Comparison of ENCODE assay signal across 9 cellular contexts in the genomic region with DNA sequence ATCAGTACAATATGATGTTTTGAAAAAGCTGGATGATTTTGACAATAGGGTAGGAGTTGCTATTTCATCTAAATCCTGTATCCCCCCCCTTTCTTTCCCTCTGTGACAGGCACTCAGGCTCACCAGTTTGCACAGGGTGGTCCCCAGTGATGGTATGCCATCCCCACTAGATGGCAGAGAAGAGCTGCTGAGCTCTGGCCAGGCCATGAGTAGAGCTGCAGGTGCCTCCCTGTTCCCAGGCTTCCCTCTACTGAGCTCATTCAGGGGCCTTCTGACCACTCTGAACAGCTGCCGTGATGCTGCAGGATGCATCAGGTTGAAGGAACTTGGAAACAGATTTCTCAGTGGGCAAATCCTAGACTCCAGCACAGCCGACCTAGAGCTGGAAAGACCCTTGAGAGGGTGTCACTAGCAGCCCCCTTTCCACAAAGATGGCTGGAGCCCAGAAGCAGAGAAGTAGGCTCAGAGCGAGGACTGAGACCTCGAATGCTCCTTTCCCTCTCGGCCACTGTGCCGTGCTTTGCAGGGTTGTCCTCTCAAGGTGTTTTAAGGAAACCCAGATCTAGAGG. TPM values are rescaled to one million over a fixed set of nuclear protein-coding genes. Genes with fewer than 3 reads are reported as not detected.
DNase-seq lines count a peak whose midpoint lies in the region; ATAC-seq, FAIRE-seq and TF ChIP-seq lines count a peak whose summit lies in the region.
"Had no signal": no experiment of that assay in that cellular context is flagged by ENCODE, and none has a peak within 500 bp of the region (broad histone marks: within the 10 kb centered on the region; RNA-seq: fewer than 3 reads in every experiment).

No MANE protein-coding gene starts in this region.

- peaks cover 9% of the 10 kb centered on the region for H3F3A ChIP-seq in smooth muscle cell (ENCODE audit: low read depth)

- H4K20me1 ChIP-seq in astrocyte (ENCODE audit: insufficient read depth, low read length): peaks cover 15% of the 10 kb centered on the region
- peaks cover 11% of the 10 kb centered on the region for H4K20me1 ChIP-seq in smooth muscle cell (ENCODE audit: low read depth)

- 55% methylated on average over 6 of the region's 6 CpGs for WGBS in smooth muscle cell (ENCODE audit: low lambda C conversion rate)

- CTCF ChIA-PET in GM10248 (lab: Yijun Ruan, JAX): interaction anchor here (0.6 to 2.6 kb wide), 44 partner anchors 8 to 610 kb away, joined by 3 to 17 read pairs (median 4); a partner anchor contains a TSS

- no peaks in the 10 kb centered on the region for H3K27me3 ChIP-seq in astrocyte (ENCODE audit: insufficient read depth, low read length)
- H3K27me3 ChIP-seq in smooth muscle cell (ENCODE audit: low read depth): no peaks in the 10 kb centered on the region

- no peak overlapping the region for H3K4me2 ChIP-seq in astrocyte (ENCODE audit: low read length)
- H3K4me2 ChIP-seq in smooth muscle cell: no peak overlapping the region

- H3K9me3 Mint-ChIP-seq in astrocyte (ENCODE audit: unreplicated experiment): no peaks in the 10 kb centered on the region

- H3K27ac ChIP-seq in astrocyte (ENCODE audit: low read depth, low read length) (no peak overlapping the region), smooth muscle cell (ENCODE audit: low read depth) (no peak overlapping the region)

- H3K4me3 Mint-ChIP-seq in astrocyte (ENCODE audit: unreplicated experiment): no peak overlapping the region

- no peaks in the 10 kb centered on the region for H3K27me3 Mint-ChIP-seq in astrocyte (ENCODE audit: low read depth, unreplicated experiment)

- H3K4me1 ChIP-seq in astrocyte (ENCODE audit: insufficient read depth, low read length): peaks cover 8% of the 10 kb centered on the region
- H3K4me1 ChIP-seq in smooth muscle cell (ENCODE audit: low read depth): no peaks in the 10 kb centered on the region

- no peak overlapping the region for H3K4me3 ChIP-seq in astrocyte (ENCODE audit: insufficient read depth, low read depth, low read length)
- H3K4me3 ChIP-seq in smooth muscle cell: no peak overlapping the region

- no peaks in the 10 kb centered on the region for H3K36me3 ChIP-seq in astrocyte (ENCODE audit: insufficient read depth, low read length)
- no peaks in the 10 kb centered on the region for H3K36me3 ChIP-seq in smooth muscle cell (ENCODE audit: low read depth)

- H3K27ac Mint-ChIP-seq in astrocyte (ENCODE audit: unreplicated experiment): no peak overlapping the region

- H3K36me3 Mint-ChIP-seq in astrocyte (ENCODE audit: low read depth, unreplicated experiment): peaks cover 10% of the 10 kb centered on the region

- ATAC-seq in SK-N-SH treated with all-trans-retinoic acid at 6 μM for 48 hours (peak; percentile 97), GM18517 (IDR thresholded peaks at IDR 0.05; ENCODE audit: unreplicated experiment) (no peak)

- H2AFZ ChIP-seq in astrocyte (ENCODE audit: low read depth, low read length): no peak overlapping the region
- no peak overlapping the region for H2AFZ ChIP-seq in smooth muscle cell (ENCODE audit: low read depth)

- H3K79me2 ChIP-seq in astrocyte (ENCODE audit: insufficient read depth, low read length): no peaks in the 10 kb centered on the region
- H3K79me2 ChIP-seq in smooth muscle cell (ENCODE audit: low read depth): no peaks in the 10 kb centered on the region

- no peak for FAIRE-seq in astrocyte (lab: Jason Lieb, UNC)
- FAIRE-seq: endometrium had no signal

- POLR2A ChIA-PET in GM10248 (lab: Yijun Ruan, JAX): no interaction called here

- peak; percentile 76 for TF ChIP-seq CTCF in GM10248 (IDR thresholded peaks at IDR 0.05; ENCODE audit: control extremely low read depth, extremely low read depth, low read depth, missing control alignments)
- peak; percentile 76 for TF ChIP-seq CTCF in astrocyte (IDR thresholded peaks at IDR 0.05; ENCODE audit: insufficient read depth, low read depth, low read length)
- peak; percentile 77 for TF ChIP-seq CTCF in smooth muscle cell (IDR thresholded peaks at IDR 0.05; ENCODE audit: borderline replicate concordance, insufficient read depth, poor library complexity, severe bottlenecking)

- DNase-seq in GM10248 (ENCODE audit: extremely low spot score) (peak; percentile 80), HCEC 1CT (peak; percentile 66), NCI-H1048 (lab: John Stamatoyannopoulos, UW) (peak; percentile 13), astrocyte (ENCODE audit: low read depth) (peak; percentile 48), hypothalamus (lab: John Stamatoyannopoulos, UW) (peak in 39 of 51 donors; percentile 2 to 67 (median 35)), smooth muscle cell (lab: John Stamatoyannopoulos, UW; ENCODE audit: unreplicated experiment) (no peak)

- peaks cover 14% of the 10 kb centered on the region for H3K4me1 Mint-ChIP-seq in astrocyte (ENCODE audit: low read depth, unreplicated experiment)

- no peak overlapping the region for H3K9ac ChIP-seq in astrocyte (ENCODE audit: low read length)
- H3K9ac ChIP-seq in smooth muscle cell (ENCODE audit: low read depth): no peak overlapping the region

- H3K9me3 ChIP-seq in astrocyte (ENCODE audit: insufficient read depth, low read depth, low read length): no peaks in the 10 kb centered on the region
- no peaks in the 10 kb centered on the region for H3K9me3 ChIP-seq in smooth muscle cell (replicated peaks; ENCODE audit: low read depth)

TF ChIP-seq in SK-N-SH treated with all-trans-retinoic acid at 6 μM for 48 hours, 23 proteins besides CTCF, POLR2A, EP300 and RAD21:
- TF ChIP-seq GLIS3 (CRISPR knock-in tag; IDR thresholded peaks at IDR 0.05): 0 out of 2 replicates have a peak, but pooled peaks have one; percentile 58
- TF ChIP-seq ARNTL (CRISPR knock-in tag; IDR thresholded peaks at IDR 0.05; ENCODE audit: borderline replicate concordance, low read depth): no peak

RNA-seq across cellular contexts. Expression of a gene that starts 45.1 kb away (rescaled TPM):
- total RNA-seq in astrocyte (0.14 and 0.26 TPM in 2 replicates), smooth muscle cell (0.09 and 0.76 TPM in 2 replicates)
- 0.90 TPM in 1 of 2 replicates, not detected in the other for polyA plus RNA-seq in smooth muscle cell

RNA-seq across cellular contexts. Expression of a gene that starts 56.4 kb away (rescaled TPM):
- total RNA-seq in astrocyte (22.3 and 22.8 TPM in 2 replicates), smooth muscle cell (23.1 and 28.9 TPM in 2 replicates)
- 26.5 and 26.8 TPM in 2 replicates for polyA plus RNA-seq in smooth muscle cell

RNA-seq across cellular contexts. Expression of a gene that starts 56.6 kb away (rescaled TPM):
- total RNA-seq in astrocyte: 17.7 and 19.9 TPM in 2 replicates
- total RNA-seq in smooth muscle cell: 17.3 and 17.4 TPM in 2 replicates
- 13.2 and 13.4 TPM in 2 replicates for polyA plus RNA-seq in smooth muscle cell
